In the genomic region with DNA sequence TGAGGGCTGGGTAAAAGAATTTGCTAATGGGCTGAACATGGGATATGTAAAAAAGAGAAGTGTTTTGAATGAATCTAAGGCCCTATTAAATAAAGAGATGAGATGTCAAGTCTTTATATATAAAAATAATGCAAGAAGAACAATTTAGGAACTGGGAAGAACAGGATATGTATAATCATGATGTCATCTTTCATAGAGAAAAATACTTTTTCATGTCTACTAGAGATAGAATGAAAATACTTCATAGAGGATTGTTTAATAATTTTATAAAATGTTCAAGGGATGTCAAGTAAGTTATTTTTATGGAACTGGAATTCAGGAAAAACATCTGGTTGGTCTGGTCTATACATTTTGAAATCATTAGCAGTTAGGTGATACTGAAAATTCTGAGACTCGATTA, we compare ENCODE assay signal across 11 cellular contexts.
"Had no signal": no experiment of that assay in that cellular context is flagged by ENCODE, and none has a peak within 500 bp of the region (broad histone marks: within the 10 kb centered on the region; RNA-seq: fewer than 3 reads in every experiment).

No MANE protein-coding gene starts in this region.

- H3K27ac Mint-ChIP-seq: GM23338, H9, HFFc6 had no signal

- H3K4me3 ChIP-seq: GM23248, GM23338, HAP-1 had no signal

- H3K9me3 Mint-ChIP-seq: GM23338, H9 had no signal

- ATAC-seq: HCT116 had no signal

- FAIRE-seq: H1, H54 had no signal

- H3K4me2 ChIP-seq: GM23338 had no signal

- H3K4me3 Mint-ChIP-seq: GM23338, H9, HFFc6 had no signal

- DNase-seq: GM23248, GOT3, H7, H9, HCEC 1CT, HFFc6 had no signal

- H3K4me1 ChIP-seq: HAP-1 had no signal

- H3K36me3 ChIP-seq: HAP-1 had no signal

- H3K27ac ChIP-seq: GM23248 had no signal

- H2AFZ ChIP-seq: GM23248, GM23338 had no signal

- H3K9ac ChIP-seq: GM23248 had no signal
